ENCODE assay signal across 1 cellular context in the genomic region with DNA sequence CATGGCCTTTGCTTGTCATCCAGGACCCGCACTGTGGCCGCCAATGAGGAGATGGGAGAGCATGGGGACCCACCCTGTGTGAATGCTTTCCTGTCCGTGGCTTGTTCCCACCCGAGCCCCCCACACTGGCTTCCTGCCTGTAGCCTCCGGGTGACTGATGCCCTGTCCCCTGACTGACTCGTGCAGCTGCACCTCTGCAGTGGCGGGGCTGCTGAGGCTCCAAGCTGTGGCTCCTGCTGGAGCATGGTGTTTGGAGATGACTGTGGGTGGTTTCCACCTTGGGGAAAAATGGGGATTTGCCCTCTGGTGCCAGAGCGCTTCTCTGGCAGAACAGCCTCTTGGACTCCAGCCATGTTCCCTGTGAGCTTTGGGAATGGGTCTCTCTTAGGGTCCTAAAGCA.
TF ChIP-seq lines count a peak whose summit lies in the region.

No MANE protein-coding gene starts in this region.

TF ChIP-seq in A549, 52 proteins besides CTCF, POLR2A, EP300 and RAD21 (continued from another document):
- TF ChIP-seq USF2 (IDR thresholded peaks at IDR 0.05) (no peak), NPAS2 (CRISPR knock-in tag; IDR thresholded peaks at IDR 0.05; ENCODE audit: borderline replicate concordance) (no peak), MYC (IDR thresholded peaks at IDR 0.05; ENCODE audit: borderline replicate concordance, low read length) (no peak)
TF ChIP-seq in A549: peak in this region for 0.
